ENCODE assay signal across 8 cellular contexts in the genomic region with DNA sequence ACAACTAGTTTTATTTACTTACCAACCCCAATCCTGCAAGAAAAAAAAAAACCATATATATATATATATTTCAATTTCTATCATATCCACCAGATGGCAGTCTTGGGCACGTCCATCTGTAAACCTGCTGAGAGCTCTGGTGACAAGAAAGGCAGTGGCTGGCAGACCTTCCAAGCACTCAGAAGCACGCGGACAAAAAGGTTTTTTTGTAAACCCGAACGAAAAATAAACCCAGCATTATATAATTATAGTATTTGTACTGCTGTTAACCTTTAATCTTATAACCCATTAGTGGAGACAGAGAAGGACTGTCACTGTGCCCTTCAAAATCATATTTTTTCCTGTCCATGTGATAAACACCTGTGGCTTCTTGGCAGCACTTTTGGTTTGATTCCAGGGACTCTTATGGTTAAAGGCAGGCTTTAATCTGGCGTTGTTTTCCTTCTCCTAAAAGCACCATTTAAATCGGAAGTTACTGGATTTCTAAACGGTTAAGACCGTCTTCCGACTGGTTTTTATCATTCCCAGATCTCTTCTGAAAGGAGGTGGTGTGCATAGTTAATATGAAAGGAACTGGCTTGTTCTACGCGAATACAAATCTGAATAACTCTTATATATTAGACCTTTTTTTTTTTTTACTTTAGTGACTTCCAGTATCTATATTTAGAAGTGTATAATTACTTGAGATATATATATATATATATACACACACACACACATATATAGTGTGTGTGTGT. TPM values are rescaled to one million over a fixed set of nuclear protein-coding genes. Genes with fewer than 3 reads are reported as not detected.
DNase-seq lines count a peak whose midpoint lies in the region; ATAC-seq and TF ChIP-seq lines count a peak whose summit lies in the region.

No MANE protein-coding gene starts in this region.

- H3K36me3 ChIP-seq in RWPE2 (ENCODE audit: low read depth) (no peaks in the 10 kb centered on the region), thyroid gland (no peaks in the 10 kb centered on the region)

- H3K9me3 ChIP-seq in RWPE2 (ENCODE audit: severe bottlenecking) (no peaks in the 10 kb centered on the region), thyroid gland (no peaks in the 10 kb centered on the region)

- H3K4me1 ChIP-seq in RWPE2 (ENCODE audit: insufficient read depth, poor library complexity, severe bottlenecking) (peaks cover 9% of the 10 kb centered on the region), thyroid gland (peaks cover 6 to 7% of the 10 kb centered on the region in 2 donors)

- DNase-seq in EH (ENCODE audit: low read depth) (peak; percentile 77), M059J (ENCODE audit: low read depth) (peak; percentile 74), RWPE2 (ENCODE audit: low spot score) (no peak), foreskin fibroblast (peak; percentile 53 to 82), non-pigmented ciliary epithelial cell (ENCODE audit: low read depth) (peak; percentile 32), thyroid gland (peak; percentile 67 to 75)
- peak; percentile 15 for DNase-seq in activated T-helper 9 cell treated with anti-CD3 and anti-CD28 coated beads, Interleukin-2, amount 50 U/mL, for 16 hours (ENCODE audit: low read depth)

- H3K4me3 ChIP-seq in RWPE2 (ENCODE audit: severe bottlenecking), result no peak overlapping the region
- peak overlapping the region; percentile 31 to 62 for H3K4me3 ChIP-seq in foreskin fibroblast (ENCODE audit: low read depth in 1 of 2, low read length in 2 of 2)
- H3K4me3 ChIP-seq in thyroid gland (replicated peaks in 1 of 3), result peak overlapping the region in 2 of 3 donors; percentile 6 to 7

- intact Hi-C loops in thyroid gland (cut with DNase I), result no loop called here

- H3K27me3 ChIP-seq in RWPE2 (ENCODE audit: insufficient read depth, poor library complexity, severe bottlenecking) (no peaks in the 10 kb centered on the region), thyroid gland (no peaks in the 10 kb centered on the region)

- ATAC-seq in RWPE2 (ENCODE audit: low read depth) (peak; percentile 58; the same call in 1 of the 3 replicates), HG02623 (IDR thresholded peaks at IDR 0.05; ENCODE audit: unreplicated experiment) (no peak)

- H3K27ac ChIP-seq in RWPE2 (ENCODE audit: poor library complexity, severe bottlenecking) (no peak overlapping the region), thyroid gland (no peak overlapping the region)

- TF ChIP-seq POLR2A in thyroid gland (IDR thresholded peaks at IDR 0.05), result no peak

- 6% methylated on average over 12 of the region's 12 CpGs for WGBS in thyroid gland, 2 donors

- TF ChIP-seq CTCF in RWPE2 (IDR thresholded peaks at IDR 0.05; ENCODE audit: poor library complexity, severe bottlenecking) (peak; percentile 80), foreskin fibroblast (IDR thresholded peaks at IDR 0.05; ENCODE audit: low read depth, low read length) (peak; percentile 49), thyroid gland (IDR thresholded peaks at IDR 0.05) (peak in 5 of 6 experiments; percentile 28 to 79 (median 57))

RNA-seq across cellular contexts. Expression of a gene that starts 31.0 kb away (rescaled TPM):
- not detected in 2 replicates for total RNA-seq in M059J (2014; rRNA removed; shearing (Covaris generic))
- not detected for total RNA-seq in thyroid gland
